Comparison of ENCODE assay signal across 1 cellular context in the genomic region with DNA sequence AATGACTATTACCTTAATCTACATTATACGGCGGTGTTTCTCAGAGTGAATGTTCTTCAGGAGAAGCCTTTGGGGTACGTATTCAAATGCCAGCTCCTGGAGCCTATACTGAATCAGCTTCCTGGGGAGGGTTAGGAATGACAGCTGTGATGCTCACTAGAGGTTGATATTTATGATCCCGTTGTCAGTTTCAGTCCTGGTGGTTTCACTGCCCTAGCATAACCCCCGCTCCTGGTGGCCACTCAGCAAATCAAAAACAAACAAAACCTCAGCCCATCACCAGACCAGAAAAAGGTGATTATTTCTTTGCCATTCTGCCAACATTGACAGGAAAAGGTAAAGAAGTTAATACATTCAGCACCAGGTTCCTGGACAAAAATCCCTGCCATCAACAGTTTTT.
TF ChIP-seq lines count a peak whose summit lies in the region.

No MANE protein-coding gene starts in this region.

TF ChIP-seq in IMR-90, 13 proteins besides CTCF, POLR2A, EP300 and RAD21 (continued from another document):
- TF ChIP-seq, protein P1, sequence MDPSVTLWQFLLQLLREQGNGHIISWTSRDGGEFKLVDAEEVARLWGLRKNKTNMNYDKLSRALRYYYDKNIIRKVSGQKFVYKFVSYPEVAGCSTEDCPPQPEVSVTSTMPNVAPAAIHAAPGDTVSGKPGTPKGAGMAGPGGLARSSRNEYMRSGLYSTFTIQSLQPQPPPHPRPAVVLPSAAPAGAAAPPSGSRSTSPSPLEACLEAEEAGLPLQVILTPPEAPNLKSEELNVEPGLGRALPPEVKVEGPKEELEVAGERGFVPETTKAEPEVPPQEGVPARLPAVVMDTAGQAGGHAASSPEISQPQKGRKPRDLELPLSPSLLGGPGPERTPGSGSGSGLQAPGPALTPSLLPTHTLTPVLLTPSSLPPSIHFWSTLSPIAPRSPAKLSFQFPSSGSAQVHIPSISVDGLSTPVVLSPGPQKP (IDR thresholded peaks at IDR 0.05; ENCODE audit: borderline replicate concordance, low read depth, low read length) = no peak
